ENCODE assay signal across 21 cellular contexts in genomic region chr3:121730940-121731687, GRCh38. TPM values are rescaled to one million over a fixed set of nuclear protein-coding genes. Genes with fewer than 3 reads are reported as not detected.
A peak's percentile ranks its signal among the peaks of the same experiment; 100 is the strongest.
DNase-seq lines count a peak whose midpoint lies in the region; ATAC-seq, FAIRE-seq and TF ChIP-seq lines count a peak whose summit lies in the region.
"Had no signal": no experiment of that assay in that cellular context is flagged by ENCODE, and none has a peak within 500 bp of the region (broad histone marks: within the 10 kb centered on the region; RNA-seq: fewer than 3 reads in every experiment).

No MANE protein-coding gene starts in this region.

- peaks cover 15% of the 10 kb centered on the region for H3K4me1 Mint-ChIP-seq in activated naive CD8-positive, alpha-beta T cell treated with anti-CD3 and anti-CD28 coated beads for 36 hours

- H3K27me3 Mint-ChIP-seq in activated naive CD8-positive, alpha-beta T cell treated with anti-CD3 and anti-CD28 coated beads for 36 hours, result no peaks in the 10 kb centered on the region
- H3K27me3 Mint-ChIP-seq: dendritic cell treated with granulocyte-macrophage colony-stimulating factor and Interleukin-4, amounts not matched to agents 40 ng/mL and 50 ng/mL, for 4 days; natural killer cell treated with Interleukin-12 subunit alpha and Interleukin-12 subunit beta and Interleukin-15 and Interleukin-18, amount 100 ng/mL, for 72 hours; T-cell had no signal

- WGBS in A549 (ENCODE audit: missing lambda C conversion rate), result 93% methylated on average over 8 of the region's 8 CpGs
- 87% methylated on average over 3 of the region's 8 CpGs; no CpG with 5 or more reads in 1 of the 2 experiments for WGBS in IMR-90 (ENCODE audit: extremely low coverage in 2 of 2, insufficient read length in 1 of 2), 2 experiments

- H3K36me3 ChIP-seq in IMR-90 (ENCODE audit: control insufficient read depth, insufficient read depth, low read length) (peaks cover 11% of the 10 kb centered on the region), endocrine pancreas (ENCODE audit: control insufficient read depth, insufficient read depth, low read length) (no peaks in the 10 kb centered on the region), keratinocyte (ENCODE audit: control insufficient read depth in 2 of 2, extremely low read depth in 1 of 2, insufficient read depth in 2 of 2, low read length in 2 of 2) (peaks cover 5 to 6% of the 10 kb centered on the region in 2 experiments)

- peaks cover 39% of the 10 kb centered on the region for H3K79me2 ChIP-seq in keratinocyte (ENCODE audit: control insufficient read depth, insufficient read depth, low read length)

- H2BK5ac ChIP-seq in IMR-90 (ENCODE audit: low read depth, low read length, poor library complexity, severe bottlenecking), result peak overlapping the region; percentile 43

- no peak overlapping the region for H2AK9ac ChIP-seq in IMR-90 (replicated peaks; ENCODE audit: low read depth, low read length, poor library complexity)

- no peak overlapping the region for H2BK120ac ChIP-seq in IMR-90 (ENCODE audit: low read depth, low read length)

- ATAC-seq in A549 (no peak), IMR-90 (ENCODE audit: low read depth) (peak; percentile 21; the same call in 1 of the 2 replicates)
- ATAC-seq: natural killer cell treated with Interleukin-12 subunit alpha and Interleukin-12 subunit beta and Interleukin-15 and Interleukin-18, amount 100 ng/mL, for 72 hours; T-cell had no signal

- peaks cover 3 to 29% of the 10 kb centered on the region in 2 experiments; a peak in 3 of 4 replicates for H3K79me1 ChIP-seq in IMR-90 (ENCODE audit: low read depth in 1 of 2, low read length in 2 of 2)

- H3K23ac ChIP-seq in IMR-90 (ENCODE audit: low read depth, low read length), result no peak overlapping the region

- H4K5ac ChIP-seq in IMR-90 (ENCODE audit: low read depth, low read length), result peak overlapping the region; percentile 49

- CTCF ChIA-PET in A549 (lab: Yijun Ruan, JAX), result no interaction called here
- CTCF ChIA-PET in IMR-90 (lab: Yijun Ruan, JAX), result no interaction called here

- TF ChIP-seq CTCF in A549 (IDR thresholded peaks at IDR 0.05), result no peak
- no peak for TF ChIP-seq CTCF in IMR-90 (conservative IDR thresholded peaks at IDR 0.05; ENCODE audit: low read depth, low read length)
- TF ChIP-seq CTCF in keratinocyte (optimal IDR thresholded peaks at IDR 0.05 in 1 of 3, IDR thresholded peaks at IDR 0.05 in 1 of 3, conservative IDR thresholded peaks at IDR 0.05 in 1 of 3; ENCODE audit: extremely low read depth in 1 of 3, insufficient read depth in 2 of 3, low read length in 3 of 3), result no peak

- peak; percentile 13 for FAIRE-seq in A549 (lab: Jason Lieb, UNC)
- peak; percentile 87 for FAIRE-seq in keratinocyte (lab: Jason Lieb, UNC)

- intact Hi-C loops in IMR-90 (cut with micrococcal nuclease), result loop anchor here (2.0 kb wide), 1 partner anchor 16 kb away; no protein-coding TSS in a partner anchor

- no TSS peak for BruUV-seq in IMR-90 (replicated peaks; lab: Mats Ljungman, UMichigan)

- dilution Hi-C loops in IMR-90 (cut with HindIII; ENCODE audit: low sequenced_read_pairs, unreplicated experiment), result no loop called here
- dilution Hi-C loops in keratinocyte (cut with MboI; ENCODE audit: extremely low pct_ligation_motif_present, low sequenced_read_pairs), result no loop called here

- no peak overlapping the region for H3K4me3 Mint-ChIP-seq in activated naive CD8-positive, alpha-beta T cell treated with anti-CD3 and anti-CD28 coated beads for 36 hours
- H3K4me3 Mint-ChIP-seq: dendritic cell treated with granulocyte-macrophage colony-stimulating factor and Interleukin-4, amounts not matched to agents 40 ng/mL and 50 ng/mL, for 4 days; immature natural killer cell; natural killer cell treated with Interleukin-12 subunit alpha and Interleukin-12 subunit beta and Interleukin-15 and Interleukin-18, amount 100 ng/mL, for 72 hours; T-cell had no signal

- 0 out of 2 replicates have a peak overlapping the region, but pooled peaks have one; percentile 41 for H3K9ac ChIP-seq in IMR-90 (ENCODE audit: low read depth, low read length)
- no peak overlapping the region for H3K9ac ChIP-seq in endocrine pancreas (ENCODE audit: control insufficient read depth, insufficient read depth, low read length)
- H3K9ac ChIP-seq in keratinocyte (ENCODE audit: control insufficient read depth, extremely low read depth, insufficient read depth, low read length), result peak overlapping the region; percentile 26
- H3K9ac ChIP-seq: BLaER1 treated with 17β-estradiol and CSF1 and Interleukin-3, amounts not matched to agents 10 nM and 100 nM had no signal

- peak overlapping the region; percentile 28; the same call in 1 of the 2 replicates for H3K4ac ChIP-seq in IMR-90 (ENCODE audit: low read depth, low read length)

- H2AFZ ChIP-seq in IMR-90 (replicated peaks; ENCODE audit: low read length, poor library complexity), result no peak overlapping the region
- no peak overlapping the region for H2AFZ ChIP-seq in keratinocyte (ENCODE audit: control insufficient read depth, low read length)

- no peaks in the 10 kb centered on the region for H3K9me1 ChIP-seq in IMR-90 (ENCODE audit: insufficient read depth, low read length)
- no peaks in the 10 kb centered on the region for H3K9me1 ChIP-seq in keratinocyte (ENCODE audit: control insufficient read depth, extremely low read depth, insufficient read depth, low read length)

- H3K27ac ChIP-seq in A549 (peak overlapping the region in 1 of 2 experiments; percentile 45; a peak in 1 of 6 replicates), IMR-90 (ENCODE audit: insufficient read depth, low read length) (peak overlapping the region; percentile 91), keratinocyte (ENCODE audit: control insufficient read depth, insufficient read depth, low read length) (peak overlapping the region; percentile 65)
- H3K27ac ChIP-seq: ascending aorta; BLaER1 treated with 17β-estradiol and CSF1 and Interleukin-3, amounts not matched to agents 10 nM and 100 nM; esophagus squamous epithelium; VCaP had no signal

- H3K4me2 ChIP-seq in A549 (no peak overlapping the region), IMR-90 (ENCODE audit: low read depth, low read length) (peak overlapping the region; percentile 59), keratinocyte (ENCODE audit: control insufficient read depth, extremely low read depth, insufficient read depth, low read depth, low read length) (peak overlapping the region; percentile 87)
- H3K4me2 ChIP-seq: BLaER1 treated with 17β-estradiol and CSF1 and Interleukin-3, amounts not matched to agents 10 nM and 100 nM had no signal

- H3K27me3 ChIP-seq in IMR-90 (ENCODE audit: control insufficient read depth, insufficient read depth, low read length) (no peaks in the 10 kb centered on the region), endocrine pancreas (ENCODE audit: control insufficient read depth, insufficient read depth, low read length) (no peaks in the 10 kb centered on the region), keratinocyte (ENCODE audit: control insufficient read depth, extremely low read depth, insufficient read depth, low read length) (no peaks in the 10 kb centered on the region)
- H3K27me3 ChIP-seq: ascending aorta; BLaER1 treated with 17β-estradiol and CSF1 and Interleukin-3, amounts not matched to agents 10 nM and 100 nM; esophagus squamous epithelium had no signal

- no peak overlapping the region for H3K14ac ChIP-seq in IMR-90 (replicated peaks; ENCODE audit: low read depth, low read length)

- H3K9me3 Mint-ChIP-seq in activated naive CD8-positive, alpha-beta T cell treated with anti-CD3 and anti-CD28 coated beads for 36 hours, result no peaks in the 10 kb centered on the region
- H3K9me3 Mint-ChIP-seq: dendritic cell treated with granulocyte-macrophage colony-stimulating factor and Interleukin-4, amounts not matched to agents 40 ng/mL and 50 ng/mL, for 4 days; immature natural killer cell; natural killer cell treated with Interleukin-12 subunit alpha and Interleukin-12 subunit beta and Interleukin-15 and Interleukin-18, amount 100 ng/mL, for 72 hours; T-cell had no signal

- H3K4me1 ChIP-seq in A549 (peaks cover 4% of the 10 kb centered on the region; the same call in 1 of the 3 replicates), IMR-90 (ENCODE audit: control insufficient read depth, insufficient read depth, low read length) (peaks cover 2% of the 10 kb centered on the region; the same call in 1 of the 2 replicates), endocrine pancreas (ENCODE audit: control insufficient read depth, insufficient read depth, low read length) (peaks cover 23% of the 10 kb centered on the region), keratinocyte (ENCODE audit: control insufficient read depth, extremely low read depth, insufficient read depth, low read length) (peaks cover 21% of the 10 kb centered on the region)
- H3K4me1 ChIP-seq: BLaER1 treated with 17β-estradiol and CSF1 and Interleukin-3, amounts not matched to agents 10 nM and 100 nM had no signal

- POLR2A ChIA-PET in A549 (lab: Yijun Ruan, JAX), result no interaction called here
- POLR2A ChIA-PET in IMR-90 (lab: Charles Lee; ENCODE audit: unreplicated experiment), result no interaction called here

- peak overlapping the region; percentile 59 for H3K18ac ChIP-seq in IMR-90 (ENCODE audit: low read depth, low read length)

- no peak overlapping the region; the same call in 1 of the 2 replicates for H2AK5ac ChIP-seq in IMR-90 (ENCODE audit: low read depth, low read length)

- no peak for TF ChIP-seq POLR2A in A549 (IDR thresholded peaks at IDR 0.05; ENCODE audit: low read length)
- no peak for TF ChIP-seq POLR2A in IMR-90 (IDR thresholded peaks at IDR 0.05; ENCODE audit: low read depth, low read length)

- no peak overlapping the region for H2BK20ac ChIP-seq in IMR-90 (ENCODE audit: low read depth, low read length)

- H2BK15ac ChIP-seq in IMR-90 (ENCODE audit: low read depth, low read length), result no peak overlapping the region

- no peak overlapping the region; a peak in 1 of 4 replicates for H4K8ac ChIP-seq in IMR-90 (ENCODE audit: low read depth in 2 of 2, low read length in 2 of 2)

- no peak overlapping the region for H3K4me3 ChIP-seq in A549
- no peak overlapping the region for H3K4me3 ChIP-seq in IMR-90 (ENCODE audit: insufficient read depth, low read depth, low read length)
- H3K4me3 ChIP-seq in endocrine pancreas (ENCODE audit: control insufficient read depth, insufficient read depth, low read length), result peak overlapping the region; percentile 76
- H3K4me3 ChIP-seq in keratinocyte (ENCODE audit: control insufficient read depth in 2 of 3, extremely low read depth in 1 of 3, insufficient read depth in 2 of 3, low read depth in 1 of 3, low read length in 3 of 3), result peak overlapping the region in 2 of 3 experiments; percentile 46 to 53
- H3K4me3 ChIP-seq: ascending aorta; BLaER1 treated with 17β-estradiol and CSF1 and Interleukin-3, amounts not matched to agents 10 nM and 100 nM; esophagus squamous epithelium; prostate gland had no signal

- H3K36me3 Mint-ChIP-seq in activated naive CD8-positive, alpha-beta T cell treated with anti-CD3 and anti-CD28 coated beads for 36 hours, result peaks cover 5% of the 10 kb centered on the region

- DNase-seq in A549 (ENCODE audit: low read depth in 1 of 2, low spot score in 1 of 2), result no peak
- peak; percentile 6 for DNase-seq in IMR-90
- no peak for DNase-seq in keratinocyte (ENCODE audit: low read depth, low spot score)
- DNase-seq in activated naive CD8-positive, alpha-beta T cell treated with anti-CD3 and anti-CD28 coated beads for 36 hours, result no peak
- DNase-seq in GOT3 (lab: John Stamatoyannopoulos, UW), result no peak
- DNase-seq in SIG-M5 treated with dmso at 0.1 percent for 504 hours (lab: John Stamatoyannopoulos, UW; ENCODE audit: unreplicated experiment), result no peak
- DNase-seq in stimulated activated CD4-positive, alpha-beta T cell treated with anti-CD3 and anti-CD28 coated beads, Interleukin-4, amount 100 ng/mL, for 4 hours, result no peak
- DNase-seq: activated CD4-positive, alpha-beta T cell treated with anti-CD3 and anti-CD28 coated beads, Interleukin-2, amount 50 U/mL, for 48 hours; activated naive CD4-positive, alpha-beta T cell treated with Interleukin-2 at 50 U/mL for 16 hours; DMS153; esophagus squamous epithelium; immature natural killer cell; NCI-H1930; T-cell had no signal

- no peak overlapping the region for H3K56ac ChIP-seq in IMR-90 (ENCODE audit: extremely low read depth, insufficient read depth, low read length)

- no peak for TF ChIP-seq EP300 in A549 (IDR thresholded peaks at IDR 0.05)

- H3K27ac Mint-ChIP-seq in activated naive CD8-positive, alpha-beta T cell treated with anti-CD3 and anti-CD28 coated beads for 36 hours, result no peak overlapping the region
- H3K27ac Mint-ChIP-seq: dendritic cell treated with granulocyte-macrophage colony-stimulating factor and Interleukin-4, amounts not matched to agents 40 ng/mL and 50 ng/mL, for 4 days; immature natural killer cell; natural killer cell treated with Interleukin-12 subunit alpha and Interleukin-12 subunit beta and Interleukin-15 and Interleukin-18, amount 100 ng/mL, for 72 hours; T-cell had no signal

- H4K20me1 ChIP-seq in IMR-90 (ENCODE audit: insufficient read depth, low read length) (peaks cover 19% of the 10 kb centered on the region; the same call in 1 of the 2 replicates), keratinocyte (ENCODE audit: control insufficient read depth, extremely low read depth, insufficient read depth, low read length) (no peaks in the 10 kb centered on the region)

- H3K9me3 ChIP-seq in A549 (no peaks in the 10 kb centered on the region), IMR-90 (ENCODE audit: control insufficient read depth, insufficient read depth, low read length) (no peaks in the 10 kb centered on the region), endocrine pancreas (ENCODE audit: control insufficient read depth, low read length) (no peaks in the 10 kb centered on the region), keratinocyte (ENCODE audit: control insufficient read depth, low read depth, low read length) (no peaks in the 10 kb centered on the region)
- H3K9me3 ChIP-seq: ascending aorta; BLaER1 treated with 17β-estradiol and CSF1 and Interleukin-3, amounts not matched to agents 10 nM and 100 nM; esophagus squamous epithelium; prostate gland had no signal

- TF ChIP-seq RAD21 in A549 (conservative IDR thresholded peaks at IDR 0.05 in 1 of 2, IDR thresholded peaks at IDR 0.05 in 1 of 2) (no peak), IMR-90 (IDR thresholded peaks at IDR 0.05; ENCODE audit: low read length) (no peak)

- H4K91ac ChIP-seq in IMR-90 (ENCODE audit: insufficient read depth, low read depth, low read length), result no peak overlapping the region

- in situ Hi-C loops in IMR-90 (cut with MboI; ENCODE audit: low sequenced_read_pairs), result no loop called here

RNA-seq across cellular contexts. Expression of gene GOLGB1, which starts 18.4 kb away (rescaled TPM):
- polyA plus RNA-seq in A549 (2011; rRNA removed) (27.0 and 29.4 TPM in 2 replicates), A549 (2017; fragmentation: RNase III; extraction: RNeasy Plus Mini Kit Qiagen cat#74134 plus additional on column Dnase treatment) (11.9 to 13.0 TPM (median 12.3 TPM) in 3 replicates), IMR-90 (2012; rRNA removed) (9.1 and 13.3 TPM in 2 replicates), keratinocyte (10.8 to 21.9 TPM (median 21.7 TPM) in 3 replicates)
- polyA plus RNA-seq in A549 (2012; cell fraction: cytosol; rRNA removed), result 3.1 and 3.5 TPM in 2 replicates
- polyA plus RNA-seq in A549 (2012; cell fraction: nucleus; rRNA removed), result 8.0 and 12.7 TPM in 2 replicates
- 20.6 and 24.5 TPM in 2 replicates for polyA minus RNA-seq in A549 (2011; rRNA and poly(A)+ RNA removed)
- total RNA-seq in IMR-90 (2012; rRNA removed), result 30.3 and 56.1 TPM in 2 replicates
- polyA plus RNA-seq in IMR-90 (2012; cell fraction: cytosol; rRNA removed), result 2.5 and 5.7 TPM in 2 replicates
- polyA plus RNA-seq in IMR-90 (2012; cell fraction: nucleus; rRNA removed; ENCODE audit: low replicate concordance), result 12.7 and 48.1 TPM in 2 replicates
- 81.0 TPM for polyA plus RNA-seq in keratinocyte (2011; ENCODE audit: low read depth)
- 7.1 and 9.6 TPM in 2 replicates for polyA plus RNA-seq in keratinocyte (2011; cell fraction: cytosol; rRNA removed)
- 46.2 and 52.7 TPM in 2 replicates for polyA plus RNA-seq in keratinocyte (2011; cell fraction: nucleus; rRNA removed)
- polyA plus RNA-seq in keratinocyte (2012; ENCODE audit: low replicate concordance), result 22.6 and 25.4 TPM in 2 replicates
- polyA minus RNA-seq in keratinocyte, result 9.1 to 32.8 TPM (median 15.6 TPM) in 3 replicates
- 21.3 TPM for polyA minus RNA-seq in keratinocyte (2011; cell fraction: cytosol; rRNA and poly(A)+ RNA removed)
- 38.6 and 89.2 TPM in 2 replicates for polyA minus RNA-seq in keratinocyte (2011; cell fraction: nucleus; rRNA and poly(A)+ RNA removed)
- 10 to 100 TPM; 14.0 to 15.3 TPM for total RNA-seq in activated naive CD8-positive, alpha-beta T cell treated with anti-CD3 and anti-CD28 coated beads for 36 hours

Comparison
In these comparisons a context has a peak if more than half of its experiments do, and no peak if none do; other contexts are left out.
1. H3K4me3 ChIP-seq: peak in endocrine pancreas (single experiment) and keratinocyte (2 of 3); none in A549 (single experiment) and IMR-90 (single experiment).